22 cellular contexts compared by ENCODE assay signal in the genomic region with DNA sequence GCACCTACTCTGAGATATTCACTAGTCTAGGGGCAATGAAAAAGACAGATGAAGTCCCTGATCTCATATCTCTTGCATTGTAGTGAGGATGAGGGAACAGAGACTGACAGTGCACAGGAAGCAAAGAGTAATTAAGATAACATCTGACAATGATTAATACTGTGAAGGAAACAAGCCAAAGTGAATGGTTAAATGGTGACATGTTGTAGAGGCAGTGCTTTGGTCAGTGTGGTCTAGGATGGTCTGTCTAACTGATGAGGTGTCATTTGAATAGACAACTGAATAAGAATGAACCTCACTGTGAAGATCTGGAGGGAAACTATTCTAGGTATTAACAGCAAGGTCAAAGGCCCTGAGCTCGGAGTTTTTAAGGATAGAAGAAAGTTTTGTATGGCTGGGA.
DNase-seq lines count a peak whose midpoint lies in the region; ATAC-seq, FAIRE-seq and TF ChIP-seq lines count a peak whose summit lies in the region.
"Had no signal": no experiment of that assay in that cellular context is flagged by ENCODE, and none has a peak within 500 bp of the region (broad histone marks: within the 10 kb centered on the region; RNA-seq: fewer than 3 reads in every experiment).

No MANE protein-coding gene starts in this region.

- no peak for TF ChIP-seq CTCF in astrocyte (IDR thresholded peaks at IDR 0.05; ENCODE audit: insufficient read depth, low read depth, low read length)
- no peak for TF ChIP-seq CTCF in upper lobe of right lung (IDR thresholded peaks at IDR 0.05)

- no peaks in the 10 kb centered on the region for H3K27me3 Mint-ChIP-seq in astrocyte (ENCODE audit: low read depth, unreplicated experiment)
- H3K27me3 Mint-ChIP-seq in activated CD4-positive, alpha-beta memory T cell treated with anti-CD3 and anti-CD28 coated beads for 36 hours: no peaks in the 10 kb centered on the region
- H3K27me3 Mint-ChIP-seq: brain; CD4-positive, CD25-positive, alpha-beta regulatory T cell; dendritic cell treated with granulocyte-macrophage colony-stimulating factor and Interleukin-4, amounts not matched to agents 40 ng/mL and 50 ng/mL, for 4 days; naive B cell had no signal

- H3K27ac Mint-ChIP-seq in astrocyte (ENCODE audit: unreplicated experiment): peak overlapping the region; percentile 5
- H3K27ac Mint-ChIP-seq in activated CD4-positive, alpha-beta memory T cell treated with anti-CD3 and anti-CD28 coated beads for 36 hours: no peak overlapping the region
- H3K27ac Mint-ChIP-seq: brain; CD4-positive, CD25-positive, alpha-beta regulatory T cell; dendritic cell treated with granulocyte-macrophage colony-stimulating factor and Interleukin-4, amounts not matched to agents 40 ng/mL and 50 ng/mL, for 4 days; naive B cell had no signal

- peaks cover 36% of the 10 kb centered on the region for H3K4me1 Mint-ChIP-seq in astrocyte (ENCODE audit: low read depth, unreplicated experiment)
- no peaks in the 10 kb centered on the region for H3K4me1 Mint-ChIP-seq in activated CD4-positive, alpha-beta memory T cell treated with anti-CD3 and anti-CD28 coated beads for 36 hours (ENCODE audit: low read depth)
- H3K4me1 Mint-ChIP-seq: brain; CD4-positive, CD25-positive, alpha-beta regulatory T cell; naive B cell had no signal

- H3K36me3 ChIP-seq in astrocyte (ENCODE audit: insufficient read depth, low read length): no peaks in the 10 kb centered on the region
- no peaks in the 10 kb centered on the region for H3K36me3 ChIP-seq in upper lobe of right lung
- H3K36me3 ChIP-seq: Peyer's patch had no signal

- H3K4me3 Mint-ChIP-seq in astrocyte (ENCODE audit: unreplicated experiment): no peak overlapping the region
- no peak overlapping the region for H3K4me3 Mint-ChIP-seq in activated CD4-positive, alpha-beta memory T cell treated with anti-CD3 and anti-CD28 coated beads for 36 hours
- H3K4me3 Mint-ChIP-seq: brain; CD4-positive, CD25-positive, alpha-beta regulatory T cell; dendritic cell treated with granulocyte-macrophage colony-stimulating factor and Interleukin-4, amounts not matched to agents 40 ng/mL and 50 ng/mL, for 4 days; naive B cell had no signal

- H3K4me1 ChIP-seq in astrocyte (ENCODE audit: insufficient read depth, low read length) (peaks cover 29% of the 10 kb centered on the region), upper lobe of right lung (no peaks in the 10 kb centered on the region)
- H3K4me1 ChIP-seq: Peyer's patch had no signal

- POLR2A ChIA-PET in activated CD4-positive, alpha-beta memory T cell treated with anti-CD3 and anti-CD28 coated beads for 36 hours (lab: Charles Lee): no interaction called here

- H3K4me3 ChIP-seq in astrocyte (ENCODE audit: insufficient read depth, low read depth, low read length): no peak overlapping the region
- no peak overlapping the region for H3K4me3 ChIP-seq in upper lobe of right lung
- H3K4me3 ChIP-seq: lung, Peyer's patch had no signal

- DNase-seq in EH (ENCODE audit: low read depth) (peak; percentile 74), astrocyte (ENCODE audit: low read depth) (peak; percentile 78), T-helper 9 cell (no peak), H54 (ENCODE audit: insufficient read length, low spot score) (no peak), upper lobe of right lung (no peak)
- DNase-seq in activated CD4-positive, alpha-beta memory T cell treated with anti-CD3 and anti-CD28 coated beads for 36 hours: no peak
- DNase-seq: ACHN; activated CD4-positive, alpha-beta T cell treated with anti-CD3 and anti-CD28 coated beads, Interleukin-2, amount 50 U/mL, for 1 hour; activated naive CD4-positive, alpha-beta T cell treated with anti-CD3 and anti-CD28 coated beads, Interleukin-2, amount 50 U/mL, for 16 hours; CD4-positive, CD25-positive, alpha-beta regulatory T cell; DMS79; naive B cell; NCI-H1105; NCI-H2171; Peyer's patch; stimulated activated CD4-positive, alpha-beta T cell treated with anti-CD3 and anti-CD28 coated beads, Interleukin-2, amount 100 ng/mL, for 48 hours; substantia nigra had no signal

- H3K9me3 ChIP-seq in astrocyte (ENCODE audit: insufficient read depth, low read depth, low read length) (no peaks in the 10 kb centered on the region), upper lobe of right lung (no peaks in the 10 kb centered on the region)
- H3K9me3 ChIP-seq: Peyer's patch had no signal

- no peak overlapping the region for H2AFZ ChIP-seq in astrocyte (ENCODE audit: low read depth, low read length)

- ATAC-seq in GM19397 (IDR thresholded peaks at IDR 0.05; ENCODE audit: unreplicated experiment) (peak; percentile 53), HG03175 (IDR thresholded peaks at IDR 0.05; ENCODE audit: unreplicated experiment) (peak; percentile 78), upper lobe of right lung (no peak)

- H3K9ac ChIP-seq in astrocyte (ENCODE audit: low read length): no peak overlapping the region

- H3K27ac ChIP-seq in astrocyte (ENCODE audit: low read depth, low read length) (no peak overlapping the region), upper lobe of right lung (no peak overlapping the region)
- H3K27ac ChIP-seq: Peyer's patch had no signal

- H3K27me3 ChIP-seq in astrocyte (ENCODE audit: insufficient read depth, low read length): no peaks in the 10 kb centered on the region
- no peaks in the 10 kb centered on the region for H3K27me3 ChIP-seq in upper lobe of right lung
- H3K27me3 ChIP-seq: Peyer's patch had no signal

- H4K20me1 ChIP-seq in astrocyte (ENCODE audit: insufficient read depth, low read length): no peaks in the 10 kb centered on the region

- H3K4me2 ChIP-seq in astrocyte (ENCODE audit: low read length): peak overlapping the region; percentile 28

- H3K9me3 Mint-ChIP-seq in astrocyte (ENCODE audit: unreplicated experiment): peaks cover 3% of the 10 kb centered on the region
- H3K9me3 Mint-ChIP-seq in activated CD4-positive, alpha-beta memory T cell treated with anti-CD3 and anti-CD28 coated beads for 36 hours: peaks cover 10% of the 10 kb centered on the region
- H3K9me3 Mint-ChIP-seq: dendritic cell treated with granulocyte-macrophage colony-stimulating factor and Interleukin-4, amounts not matched to agents 40 ng/mL and 50 ng/mL, for 4 days had no signal

- H3K79me2 ChIP-seq in astrocyte (ENCODE audit: insufficient read depth, low read length): no peaks in the 10 kb centered on the region

- TF ChIP-seq POLR2A in H54 (IDR thresholded peaks at IDR 0.05; ENCODE audit: low read depth, low read length): no peak

- CTCF ChIA-PET in activated CD4-positive, alpha-beta memory T cell treated with anti-CD3 and anti-CD28 coated beads for 36 hours (lab: Charles Lee): no interaction called here

- intact Hi-C loops in activated CD4-positive, alpha-beta memory T cell treated with anti-CD3 and anti-CD28 coated beads for 36 hours (cut with micrococcal nuclease): no loop called here
- intact Hi-C loops in upper lobe of right lung (cut with DNase I): no loop called here

- H3K36me3 Mint-ChIP-seq in astrocyte (ENCODE audit: low read depth, unreplicated experiment): no peaks in the 10 kb centered on the region
- no peaks in the 10 kb centered on the region for H3K36me3 Mint-ChIP-seq in activated CD4-positive, alpha-beta memory T cell treated with anti-CD3 and anti-CD28 coated beads for 36 hours
- H3K36me3 Mint-ChIP-seq: brain; CD4-positive, CD25-positive, alpha-beta regulatory T cell; naive B cell had no signal

- peak; percentile 91 for FAIRE-seq in astrocyte (lab: Jason Lieb, UNC)
- FAIRE-seq in H54 (lab: Jason Lieb, UNC): no peak

Comparison
In these comparisons a context has a peak if more than half of its experiments do, and no peak if none do; other contexts are left out.
1. DNase-seq: peak in EH (single experiment) and astrocyte (single experiment); none in T-helper 9 cell (single experiment), activated CD4-positive, alpha-beta memory T cell treated with anti-CD3 and anti-CD28 coated beads for 36 hours (single experiment), H54 (single experiment) and upper lobe of right lung (single experiment).